Comparison of ENCODE assay signal across 9 cellular contexts in the genomic region with DNA sequence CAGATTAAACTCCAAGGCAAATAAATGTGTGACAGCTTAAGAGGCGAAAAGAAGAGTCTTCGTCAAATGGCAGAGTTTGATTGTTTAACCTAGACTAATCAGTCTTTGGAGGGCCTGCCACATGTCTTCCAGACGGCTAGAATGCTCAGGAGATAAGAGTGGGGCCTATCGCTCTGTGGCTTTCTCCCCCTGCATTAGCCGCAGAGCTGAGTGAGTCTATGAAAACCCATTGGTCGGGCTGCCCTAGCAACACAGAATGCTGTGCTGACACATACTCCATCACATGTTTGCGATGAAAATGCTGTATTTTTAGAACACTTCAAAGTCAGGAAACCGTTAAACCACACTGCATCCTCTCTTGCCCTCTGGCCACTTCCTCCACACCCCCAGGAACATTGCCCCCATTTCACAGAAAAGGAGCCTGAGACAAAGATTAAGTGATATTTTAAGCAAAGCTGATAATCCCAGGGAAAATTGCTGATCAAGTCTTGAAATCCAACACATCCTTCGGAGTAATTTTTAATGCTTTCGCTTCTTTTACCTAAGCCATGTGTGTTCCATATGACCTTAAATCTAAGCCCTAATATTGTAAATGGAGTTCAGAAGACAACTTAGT.
DNase-seq lines count a peak whose midpoint lies in the region; ATAC-seq and TF ChIP-seq lines count a peak whose summit lies in the region.
"Had no signal": no experiment of that assay in that cellular context is flagged by ENCODE, and none has a peak within 500 bp of the region (broad histone marks: within the 10 kb centered on the region; RNA-seq: fewer than 3 reads in every experiment).

No MANE protein-coding gene starts in this region.

- H3K27ac ChIP-seq in brain microvascular endothelial cell = no peak overlapping the region
- H3K27ac ChIP-seq in transverse colon = peak overlapping the region; percentile 51 to 59 (median 57)

- no peaks in the 10 kb centered on the region for H3K27me3 ChIP-seq in brain microvascular endothelial cell (replicated peaks)
- no peaks in the 10 kb centered on the region for H3K27me3 ChIP-seq in transverse colon
- H3K27me3 ChIP-seq: gastrocnemius medialis had no signal

- TF ChIP-seq EP300 in transverse colon (IDR thresholded peaks at IDR 0.05; ENCODE audit: low read depth) = no peak

- DNase-seq in AG08395 (ENCODE audit: low spot score) (peak; percentile 77), GM19240 (ENCODE audit: insufficient read length, low spot score) (peak; percentile 52), UCSD-AML1 (lab: John Stamatoyannopoulos, UW; ENCODE audit: unreplicated experiment) (peak; percentile 87), brain microvascular endothelial cell (peak; percentile 82), myocyte (ENCODE audit: low read depth) (peak; percentile 46), transverse colon (peak; percentile 73), amniotic stem cell (lab: John Stamatoyannopoulos, UW) (no peak)
- DNase-seq: gastrocnemius medialis had no signal

- in situ Hi-C loops in brain microvascular endothelial cell (cut with HindIII; ENCODE audit: low pct_ligation_motif_present, low sequenced_read_pairs) = no loop called here
- in situ Hi-C loops in transverse colon (cut with MboI; ENCODE audit: low pct_ligation_motif_present in 1 of 4, low pct_unique_long_range_greater_than_20kb in 1 of 4, low sequenced_read_pairs in 3 of 4) = no loop called here

- no peak for TF ChIP-seq POLR2A in transverse colon (IDR thresholded peaks at IDR 0.05)

- peaks cover 0 to 21% (median 0%) of the 10 kb centered on the region in 4 donors for H3K4me1 ChIP-seq in transverse colon

- ATAC-seq in HG03378 (IDR thresholded peaks at IDR 0.05; ENCODE audit: unreplicated experiment) = peak; percentile 84

- no peaks in the 10 kb centered on the region for H3K9me3 ChIP-seq in transverse colon
- H3K9me3 ChIP-seq: gastrocnemius medialis had no signal

- H3K36me3 ChIP-seq in brain microvascular endothelial cell (replicated peaks) (no peaks in the 10 kb centered on the region), transverse colon (no peaks in the 10 kb centered on the region)
- H3K36me3 ChIP-seq: gastrocnemius medialis had no signal

- TF ChIP-seq CTCF in brain microvascular endothelial cell (IDR thresholded peaks at IDR 0.05; ENCODE audit: low read depth, low read length, missing control alignments) (no peak), transverse colon (IDR thresholded peaks at IDR 0.05) (no peak)

- H3K4me3 ChIP-seq in brain microvascular endothelial cell (ENCODE audit: low read depth, low read length) (no peak overlapping the region), transverse colon (no peak overlapping the region)
- H3K4me3 ChIP-seq: gastrocnemius medialis had no signal

- 65 to 84% methylated on average over 2 to 10 of the region's 10 CpGs for WGBS in transverse colon (ENCODE audit: low coverage in 1 of 2), 2 donors

- intact Hi-C loops in transverse colon (cut with DNase I; ENCODE audit: low total_unique reads) = no loop called here
